In the genomic region with DNA sequence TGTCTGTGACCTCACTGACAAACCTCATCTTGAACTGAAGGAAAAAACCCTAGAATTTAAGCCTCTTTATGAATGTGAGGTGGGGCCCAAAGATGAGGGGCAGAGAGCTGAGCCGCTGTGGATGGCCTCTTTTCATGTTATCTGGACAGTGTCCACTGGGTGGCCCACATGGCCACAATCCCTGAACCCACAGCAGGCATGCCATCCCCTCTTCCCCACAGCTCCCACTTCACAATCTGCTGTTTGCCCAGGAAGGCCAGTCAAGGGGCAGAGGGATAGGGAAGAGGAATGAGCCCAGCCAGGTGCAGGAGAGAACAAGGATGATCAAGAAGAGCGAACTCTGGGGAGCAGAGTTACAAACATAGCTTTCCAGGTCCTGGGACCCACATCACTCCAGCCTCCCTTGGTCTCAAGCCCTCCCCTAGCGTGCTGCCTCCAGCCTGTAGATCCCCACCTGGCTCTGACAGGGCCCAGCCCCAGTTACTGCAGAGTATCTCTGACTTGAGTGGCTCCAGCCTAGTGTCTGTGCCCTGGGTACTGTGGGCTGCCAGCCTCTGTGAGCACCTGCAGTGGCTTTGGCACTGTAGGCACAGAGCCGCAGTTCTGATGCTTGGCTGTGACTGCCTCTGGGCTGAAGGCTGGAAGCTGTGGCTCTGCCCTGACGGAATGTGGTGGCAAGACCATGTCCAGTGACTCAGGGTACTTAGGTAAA, we compare ENCODE assay signal across 11 cellular contexts. TPM values are rescaled to one million over a fixed set of nuclear protein-coding genes. Genes with fewer than 3 reads are reported as not detected.
DNase-seq lines count a peak whose midpoint lies in the region; ATAC-seq, FAIRE-seq and TF ChIP-seq lines count a peak whose summit lies in the region.
"Had no signal": no experiment of that assay in that cellular context is flagged by ENCODE, and none has a peak within 500 bp of the region (broad histone marks: within the 10 kb centered on the region; RNA-seq: fewer than 3 reads in every experiment).

No MANE protein-coding gene starts in this region.

- H3K27ac ChIP-seq in A549 (peak overlapping the region in 1 of 2 experiments; percentile 66; a peak in 3 of 6 replicates), SK-N-SH (ENCODE audit: low read depth in 2 of 2, low read length in 1 of 2) (no peak overlapping the region)

- no peak overlapping the region for H2AFZ ChIP-seq in SK-N-SH (ENCODE audit: low read depth)

- H3K9me3 Mint-ChIP-seq in glutamatergic neuron (ENCODE audit: unreplicated experiment), result peaks cover 11% of the 10 kb centered on the region

- no peak for TF ChIP-seq POLR2A in A549 (IDR thresholded peaks at IDR 0.05; ENCODE audit: low read length)

- peaks cover 3% of the 10 kb centered on the region for H3F3A ChIP-seq in SK-N-SH (replicated peaks; ENCODE audit: insufficient read depth)

- H3K4me1 Mint-ChIP-seq in glutamatergic neuron (ENCODE audit: low read depth, unreplicated experiment), result peaks cover 21% of the 10 kb centered on the region

- CTCF ChIA-PET in A549 (lab: Yijun Ruan, JAX), result interaction anchor here (0.5 to 1.3 kb wide), 5 partner anchors 15 to 172 kb away, joined by 3 to 4 read pairs (median 3); no protein-coding TSS in a partner anchor
- CTCF ChIA-PET in SK-N-SH (lab: Yijun Ruan, JAX), result interaction anchor here (0.7 to 2.7 kb wide), 13 partner anchors 11 to 236 kb away, joined by 3 to 12 read pairs (median 4); no protein-coding TSS in a partner anchor

- H3K9me2 ChIP-seq in SK-N-SH, result no peaks in the 10 kb centered on the region

- no peak for DNase-seq in A549 (ENCODE audit: low read depth in 1 of 2, low spot score in 1 of 2)
- peak; percentile 73 for DNase-seq in SK-N-SH
- DNase-seq in glutamatergic neuron, result peak; percentile 25
- DNase-seq in dedifferentiated amniotic fluid mesenchymal stem cell (ENCODE audit: extremely low spot score), result no peak
- no peak for DNase-seq in LoVo (ENCODE audit: low spot score)
- DNase-seq in NCI-H146 treated with DMSO at 0.1 percent for 48 hours (lab: John Stamatoyannopoulos, UW; ENCODE audit: unreplicated experiment), result no peak
- DNase-seq: SHP77 treated with DMSO at 0.1 percent for 48 hours; stimulated activated CD8-positive, alpha-beta memory T cell treated with anti-CD3 and anti-CD28 coated beads, Interleukin-4, amount 100 ng/mL, for 48 hours had no signal

- no peak overlapping the region for H3K9ac ChIP-seq in SK-N-SH

- H3K27me3 Mint-ChIP-seq in glutamatergic neuron (ENCODE audit: unreplicated experiment), result peaks cover 5% of the 10 kb centered on the region

- TF ChIP-seq CTCF in A549 (IDR thresholded peaks at IDR 0.05) (no peak), GM12873 (IDR thresholded peaks at IDR 0.05; ENCODE audit: insufficient read depth, low read depth, low read length, missing control alignments) (peak; percentile 17), SK-N-SH (IDR thresholded peaks at IDR 0.05) (peak; percentile 56), glutamatergic neuron (IDR thresholded peaks at IDR 0.05; ENCODE audit: partially characterized antibody, unreplicated experiment) (peak; percentile 35)

- no peaks in the 10 kb centered on the region for H3K9me3 ChIP-seq in A549
- H3K9me3 ChIP-seq in SK-N-SH, result no peaks in the 10 kb centered on the region

- H3K4me1 ChIP-seq in A549, result peaks cover 32% of the 10 kb centered on the region
- H3K4me1 ChIP-seq in SK-N-SH (ENCODE audit: control insufficient read depth in 1 of 2, insufficient read depth in 2 of 2, low read depth in 1 of 2, low read length in 1 of 2), result no peaks in the 10 kb centered on the region; a peak in 1 of 4 replicates

- ATAC-seq in A549 (peak; percentile 4 to 25), HG03442 (IDR thresholded peaks at IDR 0.05; ENCODE audit: unreplicated experiment) (no peak)

- H3K36me3 ChIP-seq in SK-N-SH (replicated peaks in 1 of 2; ENCODE audit: control insufficient read depth in 1 of 2, insufficient read depth in 2 of 2, low read length in 1 of 2), result peaks cover 9 to 15% of the 10 kb centered on the region in 2 experiments

- POLR2A ChIA-PET in A549 (lab: Yijun Ruan, JAX) (interaction anchor here (1.2 to 1.4 kb wide), 2 partner anchors 44 to 218 kb away, joined by 3 read pairs; a partner anchor contains a TSS), SK-N-SH (lab: Yijun Ruan, JAX) (interaction anchor here (0.6 kb wide), 1 partner anchor 24 kb away, joined by 5 read pairs; no protein-coding TSS in a partner anchor)

- H3K27ac Mint-ChIP-seq in glutamatergic neuron (ENCODE audit: unreplicated experiment), result no peak overlapping the region

- no peak for FAIRE-seq in A549 (lab: Jason Lieb, UNC)

- no peak overlapping the region for H3K4me2 ChIP-seq in A549
- no peak overlapping the region for H3K4me2 ChIP-seq in SK-N-SH

- no peaks in the 10 kb centered on the region for H4K20me1 ChIP-seq in SK-N-SH (ENCODE audit: insufficient read depth)

- 85% methylated on average over 4 of the region's 5 CpGs for WGBS in A549 (ENCODE audit: missing lambda C conversion rate)
- 93% methylated on average over 5 of the region's 5 CpGs for WGBS in SK-N-SH (ENCODE audit: low lambda C conversion rate)

- no peaks in the 10 kb centered on the region for H3K27me3 ChIP-seq in SK-N-SH (ENCODE audit: insufficient read depth)

- no peaks in the 10 kb centered on the region for H3K79me2 ChIP-seq in SK-N-SH (ENCODE audit: insufficient read depth)

- H3K36me3 Mint-ChIP-seq in glutamatergic neuron (ENCODE audit: unreplicated experiment), result no peaks in the 10 kb centered on the region

- TF ChIP-seq EP300 in A549 (IDR thresholded peaks at IDR 0.05) (no peak), SK-N-SH (IDR thresholded peaks at IDR 0.05; ENCODE audit: borderline replicate concordance in 1 of 2, low read depth in 1 of 2, low read length in 1 of 2) (no peak)

- no peak overlapping the region for H3K4me3 ChIP-seq in A549
- no peak overlapping the region for H3K4me3 ChIP-seq in SK-N-SH (ENCODE audit: low read depth in 2 of 2, low read length in 1 of 2)

- H3K4me3 Mint-ChIP-seq in glutamatergic neuron (ENCODE audit: unreplicated experiment), result no peak overlapping the region

- peak; percentile 16 to 26; a peak in 2 of 5 replicates for TF ChIP-seq RAD21 in A549 (conservative IDR thresholded peaks at IDR 0.05 in 1 of 2, IDR thresholded peaks at IDR 0.05 in 1 of 2)
- TF ChIP-seq RAD21 in SK-N-SH (IDR thresholded peaks at IDR 0.05; ENCODE audit: low read length), result peak; percentile 57

TF ChIP-seq in A549, 52 proteins besides CTCF, POLR2A, EP300 and RAD21 (continues in another document):
- TF ChIP-seq TFCP2L1 (CRISPR knock-in tag; IDR thresholded peaks at IDR 0.05) (peak; percentile 21; the same call in 1 of the 2 replicates), HOXA7 (CRISPR knock-in tag; IDR thresholded peaks at IDR 0.05) (peak; percentile 25; the same call in 1 of the 2 replicates), FOSB (CRISPR knock-in tag; IDR thresholded peaks at IDR 0.05) (peak; percentile 67), POLR2AphosphoS2 (conservative IDR thresholded peaks at IDR 0.05; ENCODE audit: low read length) (peak; percentile 99)
- TF ChIP-seq, protein P1, sequence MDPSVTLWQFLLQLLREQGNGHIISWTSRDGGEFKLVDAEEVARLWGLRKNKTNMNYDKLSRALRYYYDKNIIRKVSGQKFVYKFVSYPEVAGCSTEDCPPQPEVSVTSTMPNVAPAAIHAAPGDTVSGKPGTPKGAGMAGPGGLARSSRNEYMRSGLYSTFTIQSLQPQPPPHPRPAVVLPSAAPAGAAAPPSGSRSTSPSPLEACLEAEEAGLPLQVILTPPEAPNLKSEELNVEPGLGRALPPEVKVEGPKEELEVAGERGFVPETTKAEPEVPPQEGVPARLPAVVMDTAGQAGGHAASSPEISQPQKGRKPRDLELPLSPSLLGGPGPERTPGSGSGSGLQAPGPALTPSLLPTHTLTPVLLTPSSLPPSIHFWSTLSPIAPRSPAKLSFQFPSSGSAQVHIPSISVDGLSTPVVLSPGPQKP (IDR thresholded peaks at IDR 0.05; ENCODE audit: low read depth, low read length), result no peak

TF ChIP-seq in SK-N-SH, 30 proteins besides CTCF, POLR2A, EP300 and RAD21 (continues in another document):
- TF ChIP-seq, protein P2, sequence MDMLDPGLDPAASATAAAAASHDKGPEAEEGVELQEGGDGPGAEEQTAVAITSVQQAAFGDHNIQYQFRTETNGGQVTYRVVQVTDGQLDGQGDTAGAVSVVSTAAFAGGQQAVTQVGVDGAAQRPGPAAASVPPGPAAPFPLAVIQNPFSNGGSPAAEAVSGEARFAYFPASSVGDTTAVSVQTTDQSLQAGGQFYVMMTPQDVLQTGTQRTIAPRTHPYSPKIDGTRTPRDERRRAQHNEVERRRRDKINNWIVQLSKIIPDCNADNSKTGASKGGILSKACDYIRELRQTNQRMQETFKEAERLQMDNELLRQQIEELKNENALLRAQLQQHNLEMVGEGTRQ (IDR thresholded peaks at IDR 0.05; ENCODE audit: borderline replicate concordance, low read depth, low read length), result no peak

RNA-seq across cellular contexts. Expression of a gene that starts 1.9 kb away (rescaled TPM):
- polyA plus RNA-seq in A549 (2011; rRNA removed), result 0.01 and 0.07 TPM in 2 replicates
- 0.03 and 0.05 TPM in 2 replicates for polyA plus RNA-seq in A549 (2012; cell fraction: cytosol; rRNA removed)
- 0.28 and 0.30 TPM in 2 replicates for polyA plus RNA-seq in A549 (2012; cell fraction: nucleus; rRNA removed)
- 0.03 to 0.05 TPM (median 0.04 TPM) in 3 replicates for polyA plus RNA-seq in A549 (2017; fragmentation: RNase III; extraction: RNeasy Plus Mini Kit Qiagen cat#74134 plus additional on column Dnase treatment)
- 0.08 and 0.34 TPM in 2 replicates for polyA minus RNA-seq in A549 (2011; rRNA and poly(A)+ RNA removed)
- 0.16 and 0.26 TPM in 2 replicates for polyA plus RNA-seq in SK-N-SH (2012; rRNA removed)
- polyA plus RNA-seq in SK-N-SH (2012; cell fraction: cytosol; rRNA removed), result 0.04 TPM in 2 replicates
- polyA plus RNA-seq in SK-N-SH (2012; cell fraction: nucleus; rRNA removed), result 1.4 and 1.6 TPM in 2 replicates
- total RNA-seq in glutamatergic neuron (ENCODE audit: unreplicated experiment), result 0.20 TPM
- total RNA-seq: Daoy had no signal

RNA-seq across cellular contexts. Expression of a gene that starts 43.9 kb away (rescaled TPM):
- polyA plus RNA-seq in A549 (2011; rRNA removed) (145 and 181 TPM in 2 replicates), A549 (2017; fragmentation: RNase III; extraction: RNeasy Plus Mini Kit Qiagen cat#74134 plus additional on column Dnase treatment) (159 to 169 TPM (median 159 TPM) in 3 replicates), SK-N-SH (2012; rRNA removed) (34.4 and 34.5 TPM in 2 replicates)
- 75.4 and 77.9 TPM in 2 replicates for polyA plus RNA-seq in A549 (2012; cell fraction: cytosol; rRNA removed)
- 113 and 172 TPM in 2 replicates for polyA plus RNA-seq in A549 (2012; cell fraction: nucleus; rRNA removed)
- 206 and 264 TPM in 2 replicates for polyA minus RNA-seq in A549 (2011; rRNA and poly(A)+ RNA removed)
- polyA plus RNA-seq in SK-N-SH (2012; cell fraction: cytosol; rRNA removed), result 39.7 and 42.6 TPM in 2 replicates
- 50.4 and 68.0 TPM in 2 replicates for polyA plus RNA-seq in SK-N-SH (2012; cell fraction: nucleus; rRNA removed)
- total RNA-seq in glutamatergic neuron (ENCODE audit: unreplicated experiment), result 110 TPM

Comparison
In these comparisons a context has a peak if more than half of its experiments do, and no peak if none do; other contexts are left out.
1. DNase-seq: peak in SK-N-SH (single experiment) and glutamatergic neuron (single experiment); none in A549 (0 of 2), dedifferentiated amniotic fluid mesenchymal stem cell (single experiment), LoVo (single experiment) and NCI-H146 treated with DMSO at 0.1 percent for 48 hours (single experiment).